ENCODE assay signal across 8 cellular contexts in the genomic region with DNA sequence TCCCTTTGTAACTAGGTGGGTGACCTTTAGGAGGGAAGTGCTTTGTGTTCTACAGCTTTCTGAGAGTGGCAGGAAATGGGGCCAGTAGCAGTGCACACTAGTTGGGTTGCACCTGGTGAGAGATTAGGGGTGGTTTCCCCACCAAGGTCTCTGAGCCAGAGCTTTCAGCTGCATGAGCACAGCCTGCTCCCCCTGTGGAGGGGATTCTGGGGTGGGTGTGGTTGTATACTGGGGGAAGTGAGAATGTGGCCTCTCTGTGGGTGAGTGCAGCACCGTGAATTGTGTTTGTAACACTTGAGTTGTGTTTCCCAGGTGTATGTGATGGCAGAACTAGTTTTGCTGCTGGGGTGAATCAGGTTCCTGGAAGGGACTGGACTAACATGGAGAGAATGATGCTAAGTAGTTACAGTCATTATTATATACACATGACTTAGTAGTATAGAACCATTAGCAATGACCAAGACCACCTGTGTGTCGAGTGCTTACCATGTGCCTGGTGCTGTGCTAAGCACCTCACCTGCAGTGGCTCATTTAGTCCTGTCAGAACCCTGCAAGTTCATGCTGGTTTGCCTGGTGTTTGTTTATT. TPM values are rescaled to one million over a fixed set of nuclear protein-coding genes. Genes with fewer than 3 reads are reported as not detected.
DNase-seq lines count a peak whose midpoint lies in the region; ATAC-seq, FAIRE-seq and TF ChIP-seq lines count a peak whose summit lies in the region.

No MANE protein-coding gene starts in this region.

- no peaks in the 10 kb centered on the region for H3K9me3 ChIP-seq in HepG2 (ENCODE audit: low read length)
- no peaks in the 10 kb centered on the region for H3K9me3 ChIP-seq in testis

- peak; percentile 4 for FAIRE-seq in HepG2 (lab: Jason Lieb, UNC)

- no peaks in the 10 kb centered on the region for H3K79me2 ChIP-seq in HepG2 (ENCODE audit: insufficient read depth, low read length)

- ATAC-seq in GM18511 (IDR thresholded peaks at IDR 0.05; ENCODE audit: unreplicated experiment): peak; percentile 77
- ATAC-seq in GM21825 (IDR thresholded peaks at IDR 0.05; ENCODE audit: unreplicated experiment): peak; percentile 69
- ATAC-seq in HepG2: no peak
- ATAC-seq in sciatic nerve: no peak

- H3K27me3 ChIP-seq in HepG2 (ENCODE audit: control insufficient read depth in 1 of 2, insufficient read depth in 2 of 2, low read length in 2 of 2): no peaks in the 10 kb centered on the region
- H3K27me3 ChIP-seq in testis: no peaks in the 10 kb centered on the region

- DNase-seq in NB4 (ENCODE audit: low read depth) (no peak), HepG2 (ENCODE audit: low spot score) (no peak), testis (peak; percentile 14), AG08396 (ENCODE audit: low spot score) (no peak), sciatic nerve (ENCODE audit: low spot score) (no peak)
- DNase-seq in activated naive CD4-positive, alpha-beta T cell treated with Interleukin-2 at 50 U/mL for 16 hours: peak; percentile 51

- H3K36me3 ChIP-seq in HepG2 (replicated peaks in 1 of 2; ENCODE audit: control insufficient read depth in 1 of 2, insufficient read depth in 2 of 2, low read length in 2 of 2) (no peaks in the 10 kb centered on the region), testis (ENCODE audit: low read depth, missing control alignments) (no peaks in the 10 kb centered on the region)

- intact Hi-C loops in HepG2 (cut with micrococcal nuclease; ENCODE audit: unreplicated experiment) (loop anchor here (10.0 kb wide), 1 partner anchor 209 kb away; no protein-coding TSS in a partner anchor), testis (cut with DNase I; ENCODE audit: low total_unique reads) (loop anchor here (10.0 kb wide), 1 partner anchor 59 kb away; no protein-coding TSS in a partner anchor), sciatic nerve (cut with DNase I) (loop anchor here (5.0 kb wide), 1 partner anchor 51 kb away; no protein-coding TSS in a partner anchor)

- H3K4me2 ChIP-seq in HepG2 (ENCODE audit: low read depth, low read length): peak overlapping the region; percentile 85

- H3K9ac ChIP-seq in HepG2 (ENCODE audit: insufficient read depth, low read depth, low read length): no peak overlapping the region

- peaks cover 79% of the 10 kb centered on the region for H3K4me1 ChIP-seq in HepG2 (ENCODE audit: insufficient read depth, low read length)
- peaks cover 56% of the 10 kb centered on the region for H3K4me1 ChIP-seq in testis

- H3K27ac ChIP-seq in HepG2 (ENCODE audit: extremely low read length, insufficient read depth, low read length): peak overlapping the region; percentile 19
- H3K27ac ChIP-seq in testis: peak overlapping the region; percentile 28 to 79

- POLR2A ChIA-PET in HepG2 (lab: Yijun Ruan, JAX): interaction anchor here (0.7 to 4.6 kb wide), 13 partner anchors 11 to 133 kb away, joined by 3 to 95 read pairs (median 4); a partner anchor contains a TSS

- TF ChIP-seq CTCF in NB4 (IDR thresholded peaks at IDR 0.05; ENCODE audit: low read depth, low read length): no peak
- TF ChIP-seq CTCF in HepG2 (CRISPR knock-in tag; IDR thresholded peaks at IDR 0.05): no peak
- no peak for TF ChIP-seq CTCF in testis (IDR thresholded peaks at IDR 0.05)

- no peaks in the 10 kb centered on the region for H4K20me1 ChIP-seq in HepG2 (ENCODE audit: insufficient read depth, low read length)

- TF ChIP-seq POLR2A in NB4 (IDR thresholded peaks at IDR 0.05; ENCODE audit: extremely low read depth, insufficient read length): no peak
- no peak for TF ChIP-seq POLR2A in HepG2 (IDR thresholded peaks at IDR 0.05; ENCODE audit: insufficient read depth in 1 of 2, low read depth in 2 of 2, low read length in 2 of 2)
- TF ChIP-seq POLR2A in testis (IDR thresholded peaks at IDR 0.05): no peak

- BruUV-seq in HepG2 (replicated peaks; lab: Mats Ljungman, UMichigan): no TSS peak

- TF ChIP-seq EP300 in HepG2 (IDR thresholded peaks at IDR 0.05; ENCODE audit: low read depth in 2 of 2, low read length in 2 of 2) (no peak), HepG2 (CRISPR knock-in tag; IDR thresholded peaks at IDR 0.05; ENCODE audit: borderline replicate concordance) (no peak)

- no peak for TF ChIP-seq RAD21 in HepG2 (CRISPR knock-in tag; IDR thresholded peaks at IDR 0.05)

- in situ Hi-C loops in HepG2 (cut with HindIII; ENCODE audit: extremely low pct_ligation_motif_present, low pct_unique_long_range_greater_than_20kb): loop anchor here (5.0 to 25.0 kb wide), 2 partner anchors 71 to 326 kb away; no protein-coding TSS in a partner anchor

- no peak overlapping the region for H2AFZ ChIP-seq in HepG2 (ENCODE audit: low read length)

- H3K4me3 ChIP-seq in NB4 (ENCODE audit: low read depth, low read length) (peak overlapping the region; percentile 56), HepG2 (replicated peaks in 1 of 3; ENCODE audit: insufficient read depth in 1 of 3, low read depth in 2 of 3, low read length in 3 of 3) (no peak overlapping the region), testis (no peak overlapping the region)

- WGBS in HepG2 (ENCODE audit: low lambda C conversion rate): 33% methylated on average over 1 of the region's 2 CpGs
- WGBS in testis, 2 donors: 53 to 78% methylated on average over 1 to 2 of the region's 2 CpGs

- CTCF ChIA-PET in HepG2 (lab: Yijun Ruan, JAX; ENCODE audit: low intra/inter-chr PET ratio, low total read pairs): interaction anchor here (1.8 to 2.9 kb wide), 3 partner anchors 13 to 130 kb away, joined by 10 to 19 read pairs (median 10); no protein-coding TSS in a partner anchor

TF ChIP-seq in HepG2, 621 proteins besides CTCF, POLR2A, EP300 and RAD21:
- TF ChIP-seq, protein P1, sequence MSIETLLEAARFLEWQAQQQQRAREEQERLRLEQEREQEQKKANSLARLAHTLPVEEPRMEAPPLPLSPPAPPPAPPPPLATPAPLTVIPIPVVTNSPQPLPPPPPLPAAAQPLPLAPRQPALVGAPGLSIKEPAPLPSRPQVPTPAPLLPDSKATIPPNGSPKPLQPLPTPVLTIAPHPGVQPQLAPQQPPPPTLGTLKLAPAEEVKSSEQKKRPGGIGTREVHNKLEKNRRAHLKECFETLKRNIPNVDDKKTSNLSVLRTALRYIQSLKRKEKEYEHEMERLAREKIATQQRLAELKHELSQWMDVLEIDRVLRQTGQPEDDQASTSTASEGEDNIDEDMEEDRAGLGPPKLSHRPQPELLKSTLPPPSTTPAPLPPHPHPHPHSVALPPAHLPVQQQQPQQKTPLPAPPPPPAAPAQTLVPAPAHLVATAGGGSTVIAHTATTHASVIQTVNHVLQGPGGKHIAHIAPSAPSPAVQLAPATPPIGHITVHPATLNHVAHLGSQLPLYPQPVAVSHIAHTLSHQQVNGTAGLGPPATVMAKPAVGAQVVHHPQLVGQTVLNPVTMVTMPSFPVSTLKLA (IDR thresholded peaks at IDR 0.05): peak; percentile 44; the same call in 1 of the 2 replicates
- TF ChIP-seq ZNF430 (CRISPR knock-in tag; IDR thresholded peaks at IDR 0.05): 0 out of 2 replicates have a peak, but pooled peaks have one; percentile 24
- TF ChIP-seq ZNF605 (CRISPR knock-in tag; IDR thresholded peaks at IDR 0.05): peak; percentile 62; the same call in 1 of the 2 replicates
- no peak for TF ChIP-seq ZNF670 (CRISPR knock-in tag; IDR thresholded peaks at IDR 0.05; ENCODE audit: borderline replicate concordance)
- 0 out of 2 replicates have a peak, but pooled peaks have one; percentile 34 for TF ChIP-seq ZFP90 (CRISPR knock-in tag; IDR thresholded peaks at IDR 0.05; ENCODE audit: borderline replicate concordance)
- TF ChIP-seq PHF20 (CRISPR knock-in tag; IDR thresholded peaks at IDR 0.05): 0 out of 2 replicates have a peak, but pooled peaks have one; percentile 7
- no peak for TF ChIP-seq NONO (IDR thresholded peaks at IDR 0.05)
- TF ChIP-seq NONO (CRISPR knock-in tag; conservative IDR thresholded peaks at IDR 0.05): no peak
TF ChIP-seq in HepG2: peak in this region for 5.

RNA-seq across cellular contexts. Expression of a gene that starts 11.8 kb away (rescaled TPM):
- total RNA-seq in HepG2 (2016; rRNA removed; fragmentation: Illumina TruSeq; extraction: Trizol): 30.7 and 33.0 TPM in 2 replicates
- total RNA-seq in HepG2 (2016; cell fraction: cytosol; rRNA removed; fragmentation: Illumina TruSeq; extraction: Trizol; ENCODE audit: low read depth): 7.4 and 8.6 TPM in 2 replicates
- total RNA-seq in HepG2 (2016; cell fraction: insoluble cytoplasmic fraction; rRNA removed; fragmentation: Illumina TruSeq; extraction: Trizol): 30.5 and 33.5 TPM in 2 replicates
- 32.7 and 37.9 TPM in 2 replicates for total RNA-seq in HepG2 (2016; cell fraction: membrane; rRNA removed; fragmentation: Illumina TruSeq; extraction: Trizol)
- 17.6 and 21.1 TPM in 2 replicates for total RNA-seq in HepG2 (2016; cell fraction: nucleus; rRNA removed; fragmentation: Illumina TruSeq; extraction: Trizol)
- polyA plus RNA-seq in HepG2 (2011; rRNA removed): 27.9 and 32.3 TPM in 2 replicates
- polyA plus RNA-seq in HepG2 (2011; cell fraction: cytosol; rRNA removed): 20.7 and 35.7 TPM in 2 replicates
- polyA plus RNA-seq in HepG2 (2011; cell fraction: nucleus; rRNA removed): 20.0 and 30.1 TPM in 2 replicates
- 21.9 and 26.2 TPM in 2 replicates for polyA plus RNA-seq in HepG2 (2012)
- polyA plus RNA-seq in HepG2 (2016; cell fraction: cytosol; fragmentation: Illumina TruSeq; extraction: Trizol; ENCODE audit: low read depth): 7.7 and 8.6 TPM in 2 replicates
- polyA plus RNA-seq in HepG2 (2016; cell fraction: insoluble cytoplasmic fraction; fragmentation: Illumina TruSeq; extraction: Trizol; ENCODE audit: low read depth): 46.9 and 51.9 TPM in 2 replicates
- 30.1 and 31.3 TPM in 2 replicates for polyA plus RNA-seq in HepG2 (2016; cell fraction: membrane; fragmentation: Illumina TruSeq; extraction: Trizol; ENCODE audit: low read depth)
- polyA plus RNA-seq in HepG2 (2016; cell fraction: nucleus; fragmentation: Illumina TruSeq; extraction: Trizol; ENCODE audit: insufficient read depth, low read depth): 39.0 and 44.0 TPM in 2 replicates
- 13.2 and 63.5 TPM in 2 replicates for polyA minus RNA-seq in HepG2 (2011; rRNA and poly(A)+ RNA removed; ENCODE audit: low replicate concordance)
- 26.9 and 37.6 TPM in 2 replicates for polyA minus RNA-seq in HepG2 (2011; cell fraction: cytosol; rRNA and poly(A)+ RNA removed)
- 18.7 and 20.6 TPM in 2 replicates for polyA minus RNA-seq in HepG2 (2011; cell fraction: nucleus; rRNA and poly(A)+ RNA removed)
- total RNA-seq in testis: 10 to 100 TPM; 71.1 to 78.3 TPM
- 94.7 TPM for polyA plus RNA-seq in testis (ENCODE audit: insufficient read depth, low read depth, low replicate concordance)
- total RNA-seq in sciatic nerve: 62.7 TPM

Comparison
In these comparisons a context has a peak if more than half of its experiments do, and no peak if none do; other contexts are left out.
1. ATAC-seq: peak in GM18511 (single experiment) and GM21825 (single experiment); none in HepG2 (single experiment) and sciatic nerve (single experiment).
2. DNase-seq: peak in activated naive CD4-positive, alpha-beta T cell treated with Interleukin-2 at 50 U/mL for 16 hours (single experiment) and testis (single experiment); none in NB4 (single experiment), HepG2 (single experiment), AG08396 (single experiment) and sciatic nerve (single experiment).